ENCODE assay signal across 1 cellular context in the genomic region with DNA sequence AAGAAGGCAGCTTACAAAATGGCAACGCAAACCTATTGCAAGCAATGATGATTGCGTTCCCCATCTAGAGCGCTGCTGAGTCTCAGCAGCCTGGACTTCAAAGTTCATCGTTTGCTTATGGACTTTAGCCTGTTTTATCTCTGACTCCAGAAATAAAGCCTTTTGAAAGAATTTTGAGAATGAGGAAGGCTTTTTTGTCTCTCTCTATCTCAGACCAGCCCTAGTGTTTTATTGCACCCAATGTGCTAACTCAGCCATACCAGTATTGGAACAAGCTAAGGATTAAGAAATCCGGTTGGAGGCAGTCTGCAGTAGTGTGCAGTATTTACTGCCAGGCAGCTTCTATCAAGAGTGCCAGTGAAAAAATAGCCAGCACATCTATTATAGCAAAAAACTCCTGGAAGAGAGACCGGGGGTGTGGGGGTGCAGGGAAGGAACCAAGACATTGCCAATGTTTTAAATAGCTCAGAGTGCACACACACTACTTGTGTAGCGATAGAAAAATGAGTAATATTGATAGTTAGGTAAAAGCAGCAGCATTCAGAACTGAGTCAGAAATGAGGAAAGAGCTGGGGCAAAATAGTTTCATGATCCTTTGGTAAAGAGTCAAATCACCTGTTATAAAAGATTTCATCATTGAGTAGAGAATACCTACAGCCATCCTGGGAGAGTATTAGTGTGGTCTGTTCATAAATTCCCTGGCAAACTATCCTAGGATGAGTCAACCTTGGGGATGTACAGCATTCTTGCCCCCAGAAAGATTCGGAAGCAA.
TF ChIP-seq lines count a peak whose summit lies in the region.

No MANE protein-coding gene starts in this region.

TF ChIP-seq in IMR-90, 13 proteins besides CTCF, POLR2A, EP300 and RAD21:
- no peak for TF ChIP-seq MXI1 (IDR thresholded peaks at IDR 0.05; ENCODE audit: borderline replicate concordance, low read depth, low read length)
